Comparison of ENCODE assay signal across 19 cellular contexts in genomic region chr16:88340755-88341150, GRCh38.
"Had no signal": no experiment of that assay in that cellular context is flagged by ENCODE, and none has a peak within 500 bp of the region (broad histone marks: within the 10 kb centered on the region; RNA-seq: fewer than 3 reads in every experiment).

No MANE protein-coding gene starts in this region.

- H3K27ac ChIP-seq: heart left ventricle, parathyroid adenoma, prostate gland, right lobe of liver, stomach, thoracic aorta, transverse colon had no signal

- ATAC-seq: heart left ventricle; stimulated activated effector memory CD8-positive, alpha-beta T cell treated with anti-CD3 and anti-CD28 coated beads, Interleukin-12 subunit alpha, Interleukin-12 subunit beta, amount 100 ng/mL, for 72 hours had no signal

- H3K9me3 Mint-ChIP-seq: stimulated activated effector memory CD8-positive, alpha-beta T cell treated with anti-CD3 and anti-CD28 coated beads, Interleukin-12 subunit alpha, Interleukin-12 subunit beta, amount 100 ng/mL, for 72 hours had no signal

- H3K27ac Mint-ChIP-seq: nephron; stimulated activated effector memory CD8-positive, alpha-beta T cell treated with anti-CD3 and anti-CD28 coated beads, Interleukin-12 subunit alpha, Interleukin-12 subunit beta, amount 100 ng/mL, for 72 hours had no signal

- H3K9me3 ChIP-seq: prostate gland, right lobe of liver, transverse colon had no signal

- H3K4me3 Mint-ChIP-seq: naive B cell; nephron; stimulated activated effector memory CD8-positive, alpha-beta T cell treated with anti-CD3 and anti-CD28 coated beads, Interleukin-12 subunit alpha, Interleukin-12 subunit beta, amount 100 ng/mL, for 72 hours had no signal

- FAIRE-seq: endometrium, frontal cortex had no signal

- DNase-seq: effector memory CD4-positive, alpha-beta T cell; hippocampal formation; kidney glomerular epithelial cell; mesendoderm; naive B cell; occipital lobe; stimulated activated CD4-positive, alpha-beta T cell treated with anti-CD3 and anti-CD28 coated beads, Interleukin-4, amount 100 ng/mL, for 1 hour; stimulated activated CD8-positive, alpha-beta memory T cell treated with anti-CD3 and anti-CD28 coated beads, Interleukin-4, amount 100 ng/mL, for 48 hours; stomach had no signal

- H3K4me1 Mint-ChIP-seq: naive B cell; nephron; stimulated activated effector memory CD8-positive, alpha-beta T cell treated with anti-CD3 and anti-CD28 coated beads, Interleukin-12 subunit alpha, Interleukin-12 subunit beta, amount 100 ng/mL, for 72 hours had no signal

- H3K36me3 Mint-ChIP-seq: stimulated activated effector memory CD8-positive, alpha-beta T cell treated with anti-CD3 and anti-CD28 coated beads, Interleukin-12 subunit alpha, Interleukin-12 subunit beta, amount 100 ng/mL, for 72 hours had no signal

- H3K27me3 ChIP-seq: heart left ventricle, right lobe of liver, transverse colon had no signal

- H3K4me1 ChIP-seq: heart left ventricle, parathyroid adenoma, prostate gland, right lobe of liver, stomach, transverse colon had no signal

- H3K4me3 ChIP-seq: heart left ventricle, prostate gland, right lobe of liver, stomach, thoracic aorta, transverse colon had no signal
